Comparison of ENCODE assay signal across 8 cellular contexts in genomic region chr1:91884459-91885290, GRCh38. TPM values are rescaled to one million over a fixed set of nuclear protein-coding genes. Genes with fewer than 3 reads are reported as not detected.
DNase-seq lines count a peak whose midpoint lies in the region; ATAC-seq and TF ChIP-seq lines count a peak whose summit lies in the region.

No MANE protein-coding gene starts in this region.

- H3K27ac ChIP-seq in HUES64 (ENCODE audit: low read depth, low read length), result no peak overlapping the region
- no peak overlapping the region for H3K27ac ChIP-seq in endodermal cell (ENCODE audit: low read depth, low read length)
- H3K27ac ChIP-seq in muscle layer of duodenum (ENCODE audit: low read length), result peak overlapping the region; percentile 71
- peak overlapping the region; percentile 89 to 95 (median 94) for H3K27ac ChIP-seq in upper lobe of left lung

- no peaks in the 10 kb centered on the region for H3K9me3 Mint-ChIP-seq in activated CD4-positive, alpha-beta memory T cell treated with anti-CD3 and anti-CD28 coated beads for 36 hours
- no peaks in the 10 kb centered on the region for H3K9me3 Mint-ChIP-seq in endodermal cell

- 22% methylated on average over 24 of the region's 25 CpGs for WGBS in HUES64
- 26 to 27% methylated on average over 15 to 25 of the region's 25 CpGs for WGBS in endodermal cell (ENCODE audit: insufficient coverage in 1 of 2, insufficient read length in 1 of 2), 2 experiments
- WGBS in upper lobe of left lung, 2 donors, result 7 to 11% methylated on average over 25 of the region's 25 CpGs

- POLR2A ChIA-PET in BJ (lab: Charles Lee), result interaction anchor here (0.6 kb wide), 1 partner anchor 21 kb away, joined by 3 read pairs; no protein-coding TSS in a partner anchor
- POLR2A ChIA-PET in activated CD4-positive, alpha-beta memory T cell treated with anti-CD3 and anti-CD28 coated beads for 36 hours (lab: Charles Lee), result interaction anchor here (0.6 to 1.3 kb wide), 4 partner anchors 79 to 366 kb away, joined by 3 to 4 read pairs (median 3); no protein-coding TSS in a partner anchor

- no peaks in the 10 kb centered on the region for H3K36me3 ChIP-seq in BJ (ENCODE audit: control insufficient read depth, insufficient read depth, low read length)
- no peaks in the 10 kb centered on the region for H3K36me3 ChIP-seq in HUES64 (ENCODE audit: insufficient read depth, low read length)
- no peaks in the 10 kb centered on the region for H3K36me3 ChIP-seq in endodermal cell (ENCODE audit: control insufficient read depth, insufficient read depth, low read length)
- no peaks in the 10 kb centered on the region for H3K36me3 ChIP-seq in muscle layer of duodenum (ENCODE audit: control insufficient read depth in 1 of 2, insufficient read depth in 2 of 2, low read length in 2 of 2)
- no peaks in the 10 kb centered on the region for H3K36me3 ChIP-seq in upper lobe of left lung

- intact Hi-C loops in activated CD4-positive, alpha-beta memory T cell treated with anti-CD3 and anti-CD28 coated beads for 36 hours (cut with micrococcal nuclease), result loop anchor here (2.0 kb wide), 1 partner anchor 384 kb away; the partner anchor contains the start of gene CDC7

- H3K9me3 ChIP-seq in HUES64 (ENCODE audit: insufficient read depth, low read depth, low read length) (no peaks in the 10 kb centered on the region), endodermal cell (ENCODE audit: control insufficient read depth, low read length) (no peaks in the 10 kb centered on the region), muscle layer of duodenum (ENCODE audit: control insufficient read depth in 1 of 2, low read length in 2 of 2) (no peaks in the 10 kb centered on the region), upper lobe of left lung (no peaks in the 10 kb centered on the region)

- no peak for ATAC-seq in upper lobe of left lung (ENCODE audit: low FRiP score in 2 of 2)
- ATAC-seq in omental fat pad (ENCODE audit: low FRiP score), result no peak

- DNase-seq in BJ (ENCODE audit: low read depth) (no peak), endodermal cell (peak; percentile 74), upper lobe of left lung (peak in 1 of 2 donors; percentile 24), omental fat pad (ENCODE audit: low spot score) (no peak), NCI-H446 (lab: John Stamatoyannopoulos, UW) (no peak)
- peak; percentile 64 for DNase-seq in activated CD4-positive, alpha-beta memory T cell treated with anti-CD3 and anti-CD28 coated beads for 36 hours

- H3K4me1 Mint-ChIP-seq in activated CD4-positive, alpha-beta memory T cell treated with anti-CD3 and anti-CD28 coated beads for 36 hours (ENCODE audit: low read depth), result peaks cover 35% of the 10 kb centered on the region
- peaks cover 9% of the 10 kb centered on the region for H3K4me1 Mint-ChIP-seq in endodermal cell

- H3K4me1 ChIP-seq in HUES64 (ENCODE audit: insufficient read depth, low read length) (peaks cover 7% of the 10 kb centered on the region; the same call in 1 of the 2 replicates), endodermal cell (ENCODE audit: control insufficient read depth, insufficient read depth, low read length) (peaks cover under 1% of the 10 kb centered on the region), muscle layer of duodenum (ENCODE audit: control insufficient read depth in 1 of 2, insufficient read depth in 2 of 2, low read length in 2 of 2) (peaks cover 0 to 14% of the 10 kb centered on the region in 2 donors), upper lobe of left lung (peaks cover 16 to 39% (median 19%) of the 10 kb centered on the region in 4 donors)

- peak overlapping the region; percentile 92 for H3K4me3 Mint-ChIP-seq in activated CD4-positive, alpha-beta memory T cell treated with anti-CD3 and anti-CD28 coated beads for 36 hours
- H3K4me3 Mint-ChIP-seq in endodermal cell, result peak overlapping the region; percentile 73

- CTCF ChIA-PET in BJ (lab: Yijun Ruan, JAX), result interaction anchor here (0.9 to 3.5 kb wide), 16 partner anchors 10 to 371 kb away, joined by 3 to 23 read pairs (median 4); no protein-coding TSS in a partner anchor
- CTCF ChIA-PET in activated CD4-positive, alpha-beta memory T cell treated with anti-CD3 and anti-CD28 coated beads for 36 hours (lab: Charles Lee), result interaction anchor here (0.7 to 2.8 kb wide), 12 partner anchors 9 to 428 kb away, joined by 3 to 20 read pairs (median 4); no protein-coding TSS in a partner anchor

- TF ChIP-seq POLR2A in upper lobe of left lung (IDR thresholded peaks at IDR 0.05), result no peak

- H3K9ac ChIP-seq in HUES64 (ENCODE audit: low read depth, low read length) (no peak overlapping the region), endodermal cell (ENCODE audit: extremely low read depth, low read length, poor library complexity, severe bottlenecking) (peak overlapping the region; percentile 20)

- H3K36me3 Mint-ChIP-seq in activated CD4-positive, alpha-beta memory T cell treated with anti-CD3 and anti-CD28 coated beads for 36 hours, result no peaks in the 10 kb centered on the region
- no peaks in the 10 kb centered on the region for H3K36me3 Mint-ChIP-seq in endodermal cell (ENCODE audit: low read depth)

- no peak for TF ChIP-seq EP300 in upper lobe of left lung (IDR thresholded peaks at IDR 0.05)

- no peak for TF ChIP-seq CTCF in BJ (IDR thresholded peaks at IDR 0.05; ENCODE audit: insufficient read depth, low read depth, low read length)
- TF ChIP-seq CTCF in endodermal cell (conservative IDR thresholded peaks at IDR 0.05), result no peak
- no peak for TF ChIP-seq CTCF in upper lobe of left lung (IDR thresholded peaks at IDR 0.05)
- no peak for TF ChIP-seq CTCF in omental fat pad (IDR thresholded peaks at IDR 0.05)

- H3K27me3 ChIP-seq in BJ (ENCODE audit: control insufficient read depth, insufficient read depth, low read length), result no peaks in the 10 kb centered on the region
- peaks cover 47% of the 10 kb centered on the region for H3K27me3 ChIP-seq in HUES64 (ENCODE audit: insufficient read depth, low read length)
- H3K27me3 ChIP-seq in endodermal cell (ENCODE audit: control insufficient read depth, insufficient read depth, low read length, poor library complexity, severe bottlenecking), result peaks cover 38% of the 10 kb centered on the region
- H3K27me3 ChIP-seq in muscle layer of duodenum (ENCODE audit: low read depth, low read length), result no peaks in the 10 kb centered on the region
- no peaks in the 10 kb centered on the region for H3K27me3 ChIP-seq in upper lobe of left lung

- peaks cover 6% of the 10 kb centered on the region for H3K27me3 Mint-ChIP-seq in activated CD4-positive, alpha-beta memory T cell treated with anti-CD3 and anti-CD28 coated beads for 36 hours
- H3K27me3 Mint-ChIP-seq in endodermal cell (ENCODE audit: insufficient read depth), result peaks cover 51% of the 10 kb centered on the region

- H3K4me3 ChIP-seq in BJ (ENCODE audit: low read depth, low read length), result peak overlapping the region; percentile 94
- peak overlapping the region; percentile 90 for H3K4me3 ChIP-seq in HUES64 (ENCODE audit: low read length)
- peak overlapping the region; percentile 80 for H3K4me3 ChIP-seq in endodermal cell (ENCODE audit: low read length)
- peak overlapping the region; percentile 77 to 97 for H3K4me3 ChIP-seq in muscle layer of duodenum (ENCODE audit: low read depth in 1 of 2, low read length in 2 of 2)
- peak overlapping the region; percentile 83 to 91 (median 86) for H3K4me3 ChIP-seq in upper lobe of left lung

- H3K27ac Mint-ChIP-seq in activated CD4-positive, alpha-beta memory T cell treated with anti-CD3 and anti-CD28 coated beads for 36 hours, result peak overlapping the region; percentile 69
- H3K27ac Mint-ChIP-seq in endodermal cell, result no peak overlapping the region

RNA-seq across cellular contexts. Expression of gene TGFBR3, which starts 1.3 kb away (rescaled TPM):
- polyA plus RNA-seq in BJ (2011; rRNA removed), result 8.2 and 8.3 TPM in 2 replicates
- 12.6 and 18.3 TPM in 2 replicates for polyA minus RNA-seq in BJ (2011; rRNA and poly(A)+ RNA removed)
- 2.5 TPM for polyA plus RNA-seq in HUES64 (2013, experiment 1 of 2)
- polyA plus RNA-seq in HUES64 (2013, experiment 2 of 2), result 4.1 TPM
- 1 to 10 TPM; 4.5 to 4.9 TPM for total RNA-seq in activated CD4-positive, alpha-beta memory T cell treated with anti-CD3 and anti-CD28 coated beads for 36 hours
- total RNA-seq in endodermal cell (1 to 10 TPM; 8.1 to 8.5 TPM), upper lobe of left lung (10 to 100 TPM; 33.5 to 78.3 (median 57.1) TPM), omental fat pad (100 to 1,000 TPM; 104 to 267 (median 196) TPM)
- polyA plus RNA-seq in endodermal cell (2013, experiment 1 of 2), result 6.0 TPM
- 6.9 TPM for polyA plus RNA-seq in endodermal cell (2013, experiment 2 of 2)

Comparison
In these comparisons a context has a peak if more than half of its experiments do, and no peak if none do; other contexts are left out.
1. DNase-seq: peak in activated CD4-positive, alpha-beta memory T cell treated with anti-CD3 and anti-CD28 coated beads for 36 hours (single experiment) and endodermal cell (single experiment); none in BJ (single experiment), omental fat pad (single experiment) and NCI-H446 (0 of 2).
2. H3K27ac ChIP-seq: peak in muscle layer of duodenum (single experiment) and upper lobe of left lung (4 of 4); none in HUES64 (single experiment) and endodermal cell (single experiment).
3. Peak in every context shown above with its lines, with median percentiles within 50 percentile points of each other: H3K4me3 ChIP-seq.